Comparison of ENCODE assay signal across 1 cellular context in the genomic region with DNA sequence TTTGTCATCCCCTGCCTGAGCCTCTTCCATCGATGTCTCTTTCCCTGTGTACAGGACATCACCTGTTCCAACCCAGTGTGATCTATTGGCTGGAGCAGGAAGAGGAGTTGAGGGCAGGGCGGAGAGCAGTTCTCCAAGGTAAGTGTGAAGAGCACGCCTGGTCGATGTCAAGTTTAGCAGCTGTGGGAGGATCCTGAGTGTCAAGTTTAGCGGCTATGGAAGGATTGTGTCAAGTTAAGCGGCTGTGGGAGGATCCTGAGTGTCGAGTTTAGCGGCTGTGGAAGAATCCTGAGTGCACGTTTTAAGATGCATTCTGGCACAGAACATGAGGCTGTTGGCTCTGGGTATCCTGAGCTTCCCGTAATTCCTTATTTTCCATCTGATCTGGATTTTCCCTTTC.
A peak's percentile ranks its signal among the peaks of the same experiment; 100 is the strongest.
TF ChIP-seq lines count a peak whose summit lies in the region.

No MANE protein-coding gene starts in this region.

TF ChIP-seq in GM12878, 131 proteins besides CTCF, POLR2A, EP300 and RAD21:
- TF ChIP-seq BCL3 (IDR thresholded peaks at IDR 0.05; ENCODE audit: borderline replicate concordance, insufficient read depth, low read depth, low read length, poor library complexity, severe bottlenecking) (peak; percentile 13), ETV6 (conservative IDR thresholded peaks at IDR 0.05 in 1 of 2, IDR thresholded peaks at IDR 0.05 in 1 of 2; ENCODE audit: borderline replicate concordance in 1 of 2, low read depth in 1 of 2) (no peak)
